In the genomic region with DNA sequence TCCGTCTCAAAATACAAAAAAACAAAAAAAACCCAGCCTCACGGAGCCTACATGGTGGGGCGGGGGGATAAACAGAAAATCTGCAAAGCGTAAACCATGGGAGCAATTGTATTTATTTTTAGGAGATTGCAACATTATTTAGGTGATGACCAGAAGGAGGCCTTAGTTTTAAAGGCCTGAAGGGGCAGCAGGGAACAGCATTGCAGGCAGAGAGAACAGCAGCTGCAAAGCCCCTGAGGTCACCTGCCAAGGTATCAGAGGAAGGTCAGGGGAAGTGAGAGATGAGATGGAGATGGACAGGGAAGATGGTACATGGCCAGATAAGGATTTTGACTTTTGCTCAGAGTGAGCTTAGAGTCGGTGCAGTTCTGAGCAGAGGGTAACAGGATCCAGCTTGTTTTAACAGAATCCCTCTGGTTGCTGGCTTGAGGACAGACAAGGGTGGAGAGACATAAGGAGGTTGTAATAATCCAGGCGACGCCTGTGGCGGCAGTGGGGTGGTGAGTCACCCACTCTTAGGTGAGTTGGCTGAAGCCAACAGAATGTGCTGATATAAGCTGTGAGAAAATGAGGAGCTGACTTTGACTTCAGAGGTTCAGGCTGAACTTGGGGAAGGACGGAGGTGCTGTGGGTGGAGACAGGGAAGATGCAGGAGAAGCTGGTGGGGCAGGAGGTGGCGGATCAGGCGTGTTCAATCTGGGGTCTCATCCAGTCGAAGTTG, we compare ENCODE assay signal across 11 cellular contexts.
DNase-seq lines count a peak whose midpoint lies in the region; ATAC-seq lines count a peak whose summit lies in the region.
"Had no signal": no experiment of that assay in that cellular context is flagged by ENCODE, and none has a peak within 500 bp of the region (broad histone marks: within the 10 kb centered on the region; RNA-seq: fewer than 3 reads in every experiment).

No MANE protein-coding gene starts in this region.

- H3K4me3 Mint-ChIP-seq in activated T-helper 17 cell treated with anti-CD3 and anti-CD28 coated beads, Interleukin-2, amount 50 U/mL, for 72 hours, result no peak overlapping the region
- H3K4me3 Mint-ChIP-seq: activated CD8-positive, alpha-beta T cell treated with anti-CD3 and anti-CD28 coated beads, Interleukin-2, amount 10 ng/mL, durations not matched to agents 7 days and 5 days had no signal

- no peaks in the 10 kb centered on the region for H3K27me3 Mint-ChIP-seq in activated T-helper 17 cell treated with anti-CD3 and anti-CD28 coated beads, Interleukin-2, amount 50 U/mL, for 72 hours

- H3K36me3 Mint-ChIP-seq in activated T-helper 17 cell treated with anti-CD3 and anti-CD28 coated beads, Interleukin-2, amount 50 U/mL, for 72 hours (ENCODE audit: low read depth), result no peaks in the 10 kb centered on the region

- H3K27ac Mint-ChIP-seq in activated T-helper 17 cell treated with anti-CD3 and anti-CD28 coated beads, Interleukin-2, amount 50 U/mL, for 72 hours, result peak overlapping the region; percentile 7
- H3K27ac Mint-ChIP-seq: activated CD8-positive, alpha-beta T cell treated with anti-CD3 and anti-CD28 coated beads, Interleukin-2, amount 10 ng/mL, durations not matched to agents 7 days and 5 days had no signal

- peaks cover 5% of the 10 kb centered on the region for H3K4me1 Mint-ChIP-seq in activated T-helper 17 cell treated with anti-CD3 and anti-CD28 coated beads, Interleukin-2, amount 50 U/mL, for 72 hours

- H3K9me3 Mint-ChIP-seq in activated T-helper 17 cell treated with anti-CD3 and anti-CD28 coated beads, Interleukin-2, amount 50 U/mL, for 72 hours, result no peaks in the 10 kb centered on the region

- ATAC-seq in activated T-helper 17 cell treated with anti-CD3 and anti-CD28 coated beads, Interleukin-2, amount 50 U/mL, for 72 hours (replicated peaks), result peak; percentile 59
- no peak for ATAC-seq in GM21576 (IDR thresholded peaks at IDR 0.05; ENCODE audit: unreplicated experiment)
- ATAC-seq: activated CD8-positive, alpha-beta T cell treated with anti-CD3 and anti-CD28 coated beads, Interleukin-2, amount 10 ng/mL, durations not matched to agents 7 days and 5 days had no signal

- DNase-seq in SIG-M5 treated with dmso at 0.1 percent for 504 hours (lab: John Stamatoyannopoulos, UW; ENCODE audit: unreplicated experiment) (peak; percentile 24), SIG-M5 (lab: John Stamatoyannopoulos, UW) (no peak), kidney glomerular epithelial cell (lab: John Stamatoyannopoulos, UW) (peak; percentile 41), ureter (ENCODE audit: low spot score) (peak; percentile 66), SHP77 (lab: John Stamatoyannopoulos, UW) (no peak), occipital lobe (lab: John Stamatoyannopoulos, UW) (no peak)
- DNase-seq: activated CD8-positive, alpha-beta T cell treated with anti-CD3 and anti-CD28 coated beads, Interleukin-2, amount 10 ng/mL, durations not matched to agents 7 days and 5 days; NCI-H1105; stimulated activated CD4-positive, alpha-beta T cell treated with anti-CD3 and anti-CD28 coated beads, Interleukin-4, amount 100 ng/mL, for 1 hour had no signal

Comparison
In these comparisons a context has a peak if more than half of its experiments do, and no peak if none do; other contexts are left out.
1. DNase-seq: peak in SIG-M5 treated with dmso at 0.1 percent for 504 hours (single experiment), kidney glomerular epithelial cell (single experiment) and ureter (single experiment); none in SIG-M5 (single experiment), SHP77 (0 of 2) and occipital lobe (single experiment).